8 cellular contexts compared by ENCODE assay signal in genomic region chr6:17601389-17601703, GRCh38. TPM values are rescaled to one million over a fixed set of nuclear protein-coding genes. Genes with fewer than 3 reads are reported as not detected.
DNase-seq lines count a peak whose midpoint lies in the region; ATAC-seq and TF ChIP-seq lines count a peak whose summit lies in the region.

No MANE protein-coding gene starts in this region.

- no peak for ATAC-seq in HG03571 (IDR thresholded peaks at IDR 0.05; ENCODE audit: unreplicated experiment)

- peak overlapping the region; percentile 11 for H3K9ac ChIP-seq in trophoblast cell (ENCODE audit: low read length)

- peaks cover 6% of the 10 kb centered on the region for H3K79me1 ChIP-seq in trophoblast cell (ENCODE audit: low read length)

- peaks cover 2% of the 10 kb centered on the region for H3K79me2 ChIP-seq in trophoblast cell (ENCODE audit: control insufficient read depth, insufficient read depth, low read length, poor library complexity)

- peak overlapping the region; percentile 69 to 86 (median 74) for H3K4me3 ChIP-seq in Peyer's patch
- peak overlapping the region; percentile 72 to 99 (median 96) for H3K4me3 ChIP-seq in esophagus muscularis mucosa
- no peak overlapping the region for H3K4me3 ChIP-seq in trophoblast cell (ENCODE audit: low read depth, low read length)

- H3K23ac ChIP-seq in trophoblast cell (ENCODE audit: low read length) = no peak overlapping the region

- no peak overlapping the region for H4K91ac ChIP-seq in trophoblast cell (ENCODE audit: low read depth, low read length)

- H3K9me3 ChIP-seq in Peyer's patch (no peaks in the 10 kb centered on the region), esophagus muscularis mucosa (no peaks in the 10 kb centered on the region), trophoblast cell (ENCODE audit: insufficient read depth, low read depth, low read length) (no peaks in the 10 kb centered on the region)

- no peak overlapping the region for H2BK5ac ChIP-seq in trophoblast cell (ENCODE audit: low read depth, low read length, poor library complexity)

- H2BK12ac ChIP-seq in trophoblast cell (ENCODE audit: low read length) = no peak overlapping the region

- H2BK120ac ChIP-seq in trophoblast cell (ENCODE audit: insufficient read depth, low read length, poor library complexity) = no peak overlapping the region

- peak overlapping the region; percentile 96 for H3K4me2 ChIP-seq in trophoblast cell (ENCODE audit: low read length)

- H3K36me3 ChIP-seq in Peyer's patch (peaks cover 0 to 25% (median 0%) of the 10 kb centered on the region in 3 donors), esophagus muscularis mucosa (peaks cover 3 to 39% (median 23%) of the 10 kb centered on the region in 4 donors), trophoblast cell (ENCODE audit: control insufficient read depth in 1 of 2, insufficient read depth in 2 of 2, low read length in 2 of 2) (peaks cover 0 to 2% of the 10 kb centered on the region in 2 experiments)

- H3K18ac ChIP-seq in trophoblast cell (ENCODE audit: low read length) = no peak overlapping the region

- peak overlapping the region; percentile 89 to 94 (median 93) for H3K27ac ChIP-seq in Peyer's patch
- peak overlapping the region; percentile 95 to 99 (median 98) for H3K27ac ChIP-seq in esophagus muscularis mucosa (replicated peaks in 1 of 4)
- no peak overlapping the region for H3K27ac ChIP-seq in trophoblast cell (ENCODE audit: low read depth, low read length)

- no peak overlapping the region for H3K14ac ChIP-seq in trophoblast cell (ENCODE audit: low read length)

- H3K4me1 ChIP-seq in Peyer's patch = peaks cover 0 to 13% (median 2%) of the 10 kb centered on the region in 4 donors
- H3K4me1 ChIP-seq in esophagus muscularis mucosa = peaks cover 14 to 32% (median 24%) of the 10 kb centered on the region in 4 donors
- H3K4me1 ChIP-seq in trophoblast cell (ENCODE audit: control insufficient read depth in 1 of 2, insufficient read depth in 2 of 2, low read length in 2 of 2) = peaks cover 0 to 8% of the 10 kb centered on the region in 2 experiments

- 4% methylated on average over 5 of the region's 5 CpGs for WGBS in esophagus muscularis mucosa
- WGBS in trophoblast cell (ENCODE audit: extremely low coverage, insufficient coverage, insufficient read length) = no CpG with 5 or more reads among the region's 5 CpGs

- TF ChIP-seq POLR2A in Peyer's patch (IDR thresholded peaks at IDR 0.05) (no peak), esophagus muscularis mucosa (IDR thresholded peaks at IDR 0.05; ENCODE audit: low read depth) (no peak)

- DNase-seq in GM03348 (ENCODE audit: low spot score) = peak; percentile 17
- DNase-seq in Peyer's patch = no peak
- no peak for DNase-seq in esophagus muscularis mucosa (ENCODE audit: extremely low spot score)
- peak in 1 of 2 donors; percentile 18 for DNase-seq in trophoblast cell
- no peak for DNase-seq in SW480 (ENCODE audit: low spot score)
- no peak for DNase-seq in NCI-H526 treated with DMSO at 0.1 percent for 48 hours (lab: John Stamatoyannopoulos, UW)
- DNase-seq in stimulated activated CD4-positive, alpha-beta T cell treated with anti-CD3 and anti-CD28 coated beads, Interleukin-2, amount 100 ng/mL, for 24 hours = no peak

- H3K27me3 ChIP-seq in Peyer's patch (no peaks in the 10 kb centered on the region), esophagus muscularis mucosa (no peaks in the 10 kb centered on the region), trophoblast cell (ENCODE audit: insufficient read depth, low read length) (no peaks in the 10 kb centered on the region)

- peak overlapping the region; percentile 75 for H2AFZ ChIP-seq in trophoblast cell (ENCODE audit: insufficient read depth, low read length, poor library complexity)

- no peak for TF ChIP-seq EP300 in esophagus muscularis mucosa (IDR thresholded peaks at IDR 0.05)

- H4K12ac ChIP-seq in trophoblast cell (ENCODE audit: low read depth, low read length) = no peak overlapping the region

- no peak overlapping the region for H3K4ac ChIP-seq in trophoblast cell (ENCODE audit: low read depth, low read length)

- no peak overlapping the region for H4K8ac ChIP-seq in trophoblast cell (ENCODE audit: low read depth, low read length)

- intact Hi-C loops in esophagus muscularis mucosa (cut with DNase I) = loop anchor here (10.0 kb wide), 1 partner anchor 103 kb away; the partner anchor contains the start of gene NUP153

- no peak overlapping the region for H2AK5ac ChIP-seq in trophoblast cell (ENCODE audit: low read length)

- TF ChIP-seq CTCF in Peyer's patch (IDR thresholded peaks at IDR 0.05) (no peak), esophagus muscularis mucosa (IDR thresholded peaks at IDR 0.05) (no peak)

RNA-seq across cellular contexts. Expression of gene FAM8A1, which starts 1.2 kb away (rescaled TPM):
- total RNA-seq in Peyer's patch (10 to 100 TPM in 3 of 4 donors, 1 to 10 TPM in 1; 8.3 to 47.1 (median 30.4) TPM), esophagus muscularis mucosa (10 to 100 TPM; 36.8 to 58.8 (median 40.9) TPM)
- 10.1 and 10.3 TPM in 2 replicates for polyA plus RNA-seq in trophoblast cell (2013)
